8 cellular contexts compared by ENCODE assay signal in genomic region chr3:10992017-10992945, GRCh38. TPM values are rescaled to one million over a fixed set of nuclear protein-coding genes. Genes with fewer than 3 reads are reported as not detected.
DNase-seq lines count a peak whose midpoint lies in the region; ATAC-seq and TF ChIP-seq lines count a peak whose summit lies in the region.

Gene SLC6A1 (plus strand): TSS chr3:10992748. CDS start chr3:11017212, 24,464 bp downstream.

- H3K4me1 ChIP-seq in iPS-18a (ENCODE audit: control insufficient read depth, low read depth, low read length) (peaks cover 4% of the 10 kb centered on the region), skeletal muscle satellite cell (ENCODE audit: control insufficient read depth, insufficient read depth, low read length) (no peaks in the 10 kb centered on the region)

- no peak within 1 kb of the TSS for H3K27ac Mint-ChIP-seq in activated naive CD8-positive, alpha-beta T cell treated with anti-CD3 and anti-CD28 coated beads, Interleukin-2, amount 10 ng/mL, durations not matched to agents 7 days and 5 days

- H3K4me1 Mint-ChIP-seq in activated naive CD8-positive, alpha-beta T cell treated with anti-CD3 and anti-CD28 coated beads, Interleukin-2, amount 10 ng/mL, durations not matched to agents 7 days and 5 days = peaks cover 5% of the 10 kb centered on the region

- H3K36me3 ChIP-seq in iPS-18a (ENCODE audit: control insufficient read depth, low read depth, low read length) = no peaks in the 10 kb centered on the region
- H3K36me3 ChIP-seq in skeletal muscle satellite cell (ENCODE audit: insufficient read depth, low read length) = no peaks in the 10 kb centered on the region

- H3K9ac ChIP-seq in iPS-18a (ENCODE audit: low read length) (no peak within 1 kb of the TSS), skeletal muscle satellite cell (ENCODE audit: low read depth, low read length) (no peak within 1 kb of the TSS)

- DNase-seq in HEK293T (ENCODE audit: extremely low spot score) (peak; percentile 60), glomerular visceral epithelial cell (ENCODE audit: extremely low spot score) (no peak), foreskin melanocyte (no peak)
- no peak for DNase-seq in activated naive CD8-positive, alpha-beta T cell treated with anti-CD3 and anti-CD28 coated beads, Interleukin-2, amount 10 ng/mL, durations not matched to agents 7 days and 5 days

- H3K27me3 ChIP-seq in iPS-18a (ENCODE audit: control insufficient read depth, insufficient read depth, low read length) (peaks cover 53% of the 10 kb centered on the region), skeletal muscle satellite cell (ENCODE audit: control insufficient read depth, insufficient read depth, low read length) (peaks cover 73% of the 10 kb centered on the region)

- H3K9me3 ChIP-seq in iPS-18a (ENCODE audit: control insufficient read depth, low read depth, low read length) (no peaks in the 10 kb centered on the region), skeletal muscle satellite cell (replicated peaks; ENCODE audit: low read length) (no peaks in the 10 kb centered on the region)

- CTCF ChIA-PET in HEK293T (lab: Yijun Ruan, JAX) = interaction anchor here (1.0 kb wide), 1 partner anchor 8 kb away, joined by 3 read pairs; no protein-coding TSS in a partner anchor

- H3K27me3 Mint-ChIP-seq in activated naive CD8-positive, alpha-beta T cell treated with anti-CD3 and anti-CD28 coated beads, Interleukin-2, amount 10 ng/mL, durations not matched to agents 7 days and 5 days = peaks cover 51% of the 10 kb centered on the region

- peak within 1 kb of the TSS; percentile 74 for H3K4me3 Mint-ChIP-seq in activated naive CD8-positive, alpha-beta T cell treated with anti-CD3 and anti-CD28 coated beads, Interleukin-2, amount 10 ng/mL, durations not matched to agents 7 days and 5 days

- no peak within 1 kb of the TSS for H3K27ac ChIP-seq in iPS-18a (ENCODE audit: low read length)

- POLR2A ChIA-PET in HEK293T (lab: Yijun Ruan, JAX) = interaction anchor here (1.2 kb wide), 1 partner anchor 26 kb away, joined by 3 read pairs; no protein-coding TSS in a partner anchor
- POLR2A ChIA-PET in activated naive CD8-positive, alpha-beta T cell treated with anti-CD3 and anti-CD28 coated beads, Interleukin-2, amount 10 ng/mL, durations not matched to agents 7 days and 5 days (lab: Charles Lee) = no interaction called here

- H3K4me3 ChIP-seq in iPS-18a (ENCODE audit: low read length) (peak within 1 kb of the TSS; percentile 60), skeletal muscle satellite cell (ENCODE audit: low read length) (no peak within 1 kb of the TSS)

- peak within 1 kb of the TSS; percentile 46 for H3K4me2 ChIP-seq in skeletal muscle satellite cell (ENCODE audit: low read length)

- no peaks in the 10 kb centered on the region for H3K36me3 Mint-ChIP-seq in activated naive CD8-positive, alpha-beta T cell treated with anti-CD3 and anti-CD28 coated beads, Interleukin-2, amount 10 ng/mL, durations not matched to agents 7 days and 5 days

- H3K9me3 Mint-ChIP-seq in activated naive CD8-positive, alpha-beta T cell treated with anti-CD3 and anti-CD28 coated beads, Interleukin-2, amount 10 ng/mL, durations not matched to agents 7 days and 5 days = no peaks in the 10 kb centered on the region

- ATAC-seq in activated naive CD8-positive, alpha-beta T cell treated with anti-CD3 and anti-CD28 coated beads, Interleukin-2, amount 10 ng/mL, durations not matched to agents 7 days and 5 days (ENCODE audit: low read depth) = no peak
- no peak for ATAC-seq in HG03175 (IDR thresholded peaks at IDR 0.05; ENCODE audit: unreplicated experiment)
- no peak for ATAC-seq in GM21723 (IDR thresholded peaks at IDR 0.05; ENCODE audit: unreplicated experiment)

TF ChIP-seq in HEK293T, 16 proteins besides CTCF, POLR2A, EP300 and RAD21:
- TF ChIP-seq BHLHE40 (IDR thresholded peaks at IDR 0.05; ENCODE audit: borderline replicate concordance) (no peak), SP1 (IDR thresholded peaks at IDR 0.05) (no peak), FOXA1 (IDR thresholded peaks at IDR 0.05) (no peak), PKNOX1 (IDR thresholded peaks at IDR 0.05) (no peak), TARDBP (IDR thresholded peaks at IDR 0.05) (no peak), LEF1 (IDR thresholded peaks at IDR 0.05; ENCODE audit: borderline replicate concordance) (no peak), ELF4 (IDR thresholded peaks at IDR 0.05) (no peak), FOXK2 (IDR thresholded peaks at IDR 0.05) (no peak), L3MBTL2 (conservative IDR thresholded peaks at IDR 0.05) (no peak; the same call in 1 of the 2 replicates), HDGF (IDR thresholded peaks at IDR 0.05; ENCODE audit: borderline replicate concordance) (no peak), ARNT (IDR thresholded peaks at IDR 0.05) (no peak), NFRKB (IDR thresholded peaks at IDR 0.05) (no peak), ZNF384 (IDR thresholded peaks at IDR 0.05) (no peak), CTBP1 (IDR thresholded peaks at IDR 0.05; ENCODE audit: borderline replicate concordance) (no peak), FOXM1 (IDR thresholded peaks at IDR 0.05; ENCODE audit: borderline replicate concordance) (no peak)

RNA-seq across cellular contexts. Expression of gene SLC6A1, which starts in this region (rescaled TPM):
- not detected for total RNA-seq in activated naive CD8-positive, alpha-beta T cell treated with anti-CD3 and anti-CD28 coated beads, Interleukin-2, amount 10 ng/mL, durations not matched to agents 7 days and 5 days
- total RNA-seq in skeletal muscle satellite cell (2012; rRNA removed) = not detected in 2 replicates
